Comparison of ENCODE assay signal across 14 cellular contexts in the genomic region with DNA sequence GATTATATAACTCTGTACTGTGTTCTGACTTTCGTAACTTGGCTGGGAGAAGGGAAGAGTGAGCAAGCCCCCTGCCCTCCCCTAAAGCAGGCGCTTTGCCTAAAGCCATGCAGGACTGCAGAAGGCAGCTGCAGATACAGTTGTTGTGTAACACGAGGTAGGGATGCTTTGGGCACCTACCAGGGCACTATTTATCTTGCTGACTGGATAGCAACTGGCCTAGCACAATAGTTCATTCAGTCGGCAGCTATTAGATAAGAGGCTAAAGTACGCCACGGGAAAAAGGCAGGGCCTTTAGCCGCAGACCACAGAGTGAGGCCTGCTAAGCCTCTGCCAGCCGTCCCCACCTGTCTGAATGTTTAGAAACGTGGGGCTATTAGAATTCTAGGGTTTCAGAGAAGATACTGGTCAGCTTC.
DNase-seq lines count a peak whose midpoint lies in the region; ATAC-seq, FAIRE-seq and TF ChIP-seq lines count a peak whose summit lies in the region.
"Had no signal": no experiment of that assay in that cellular context is flagged by ENCODE, and none has a peak within 500 bp of the region (broad histone marks: within the 10 kb centered on the region; RNA-seq: fewer than 3 reads in every experiment).

No MANE protein-coding gene starts in this region.

- no peaks in the 10 kb centered on the region for H3K27me3 Mint-ChIP-seq in activated T-helper 17 cell treated with anti-CD3 and anti-CD28 coated beads, Interleukin-2, amount 50 U/mL, for 72 hours
- H3K27me3 Mint-ChIP-seq in CD8-positive, alpha-beta T cell (ENCODE audit: low read depth), result no peaks in the 10 kb centered on the region
- H3K27me3 Mint-ChIP-seq: B cell, T-cell had no signal

- ATAC-seq in activated T-helper 17 cell treated with anti-CD3 and anti-CD28 coated beads, Interleukin-2, amount 50 U/mL, for 72 hours (replicated peaks), result no peak
- ATAC-seq in CD8-positive, alpha-beta T cell, result no peak
- ATAC-seq: T-cell had no signal

- POLR2A ChIA-PET in CD8-positive, alpha-beta T cell (lab: Charles Lee), result no interaction called here

- H3K36me3 ChIP-seq in CD8-positive, alpha-beta T cell (ENCODE audit: insufficient read depth, low read length), result peaks cover 28% of the 10 kb centered on the region

- H3K9me3 Mint-ChIP-seq in activated T-helper 17 cell treated with anti-CD3 and anti-CD28 coated beads, Interleukin-2, amount 50 U/mL, for 72 hours, result no peaks in the 10 kb centered on the region
- no peaks in the 10 kb centered on the region for H3K9me3 Mint-ChIP-seq in CD8-positive, alpha-beta T cell
- H3K9me3 Mint-ChIP-seq: T-cell had no signal

- peaks cover 92% of the 10 kb centered on the region for H3K36me3 Mint-ChIP-seq in activated T-helper 17 cell treated with anti-CD3 and anti-CD28 coated beads, Interleukin-2, amount 50 U/mL, for 72 hours (ENCODE audit: low read depth)
- H3K36me3 Mint-ChIP-seq in CD8-positive, alpha-beta T cell, result peaks cover 80% of the 10 kb centered on the region

- no peaks in the 10 kb centered on the region for H3K4me1 ChIP-seq in CD8-positive, alpha-beta T cell (ENCODE audit: insufficient read depth, low read length)

- no peak overlapping the region for H3K27ac ChIP-seq in CD8-positive, alpha-beta T cell (ENCODE audit: low read depth, low read length)

- H3K4me3 Mint-ChIP-seq in activated T-helper 17 cell treated with anti-CD3 and anti-CD28 coated beads, Interleukin-2, amount 50 U/mL, for 72 hours, result no peak overlapping the region
- no peak overlapping the region for H3K4me3 Mint-ChIP-seq in CD8-positive, alpha-beta T cell
- H3K4me3 Mint-ChIP-seq: B cell, T-cell had no signal

- no peaks in the 10 kb centered on the region for H3K9me3 ChIP-seq in CD8-positive, alpha-beta T cell (ENCODE audit: low read length)

- peak; percentile 41 for FAIRE-seq in D721Med (lab: Jason Lieb, UNC)

- CTCF ChIA-PET in CD8-positive, alpha-beta T cell (lab: Charles Lee), result no interaction called here

- intact Hi-C loops in CD8-positive, alpha-beta T cell (cut with DNase I, micrococcal nuclease), result no loop called here

- TF ChIP-seq CTCF in D721Med (IDR thresholded peaks at IDR 0.05; ENCODE audit: insufficient read depth, missing control alignments), result no peak
- TF ChIP-seq CTCF in CD8-positive, alpha-beta T cell (IDR thresholded peaks at IDR 0.05), result no peak

- H3K27ac Mint-ChIP-seq in activated T-helper 17 cell treated with anti-CD3 and anti-CD28 coated beads, Interleukin-2, amount 50 U/mL, for 72 hours, result peak overlapping the region; percentile 5
- H3K27ac Mint-ChIP-seq in CD8-positive, alpha-beta T cell, result no peak overlapping the region
- H3K27ac Mint-ChIP-seq: B cell, T-cell had no signal

- no peak overlapping the region for H3K4me3 ChIP-seq in CD8-positive, alpha-beta T cell (ENCODE audit: low read depth, low read length)

- H3K4me1 Mint-ChIP-seq in activated T-helper 17 cell treated with anti-CD3 and anti-CD28 coated beads, Interleukin-2, amount 50 U/mL, for 72 hours, result peaks cover 9% of the 10 kb centered on the region
- H3K4me1 Mint-ChIP-seq in CD8-positive, alpha-beta T cell (ENCODE audit: low read depth), result no peaks in the 10 kb centered on the region
- H3K4me1 Mint-ChIP-seq: B cell had no signal

- H3K27me3 ChIP-seq in CD8-positive, alpha-beta T cell (ENCODE audit: insufficient read depth, low read length), result no peaks in the 10 kb centered on the region

- DNase-seq in D721Med (ENCODE audit: insufficient read length, low spot score), result peak; percentile 22
- peak; percentile 79 for DNase-seq in islet precursor cell
- DNase-seq in renal cortical epithelial cell (ENCODE audit: low read depth), result peak; percentile 7
- no peak for DNase-seq in CD8-positive, alpha-beta T cell
- DNase-seq in activated CD8-positive, alpha-beta memory T cell treated with anti-CD3 and anti-CD28 coated beads for 24 hours, result no peak
- no peak for DNase-seq in stimulated activated CD8-positive, alpha-beta memory T cell treated with anti-CD3 and anti-CD28 coated beads, Interleukin-4, amount 100 ng/mL, for 48 hours
- no peak for DNase-seq in dedifferentiated amniotic fluid mesenchymal stem cell (ENCODE audit: extremely low spot score)
- DNase-seq: erythroblast; kidney glomerular epithelial cell; NCI-H524 treated with DMSO at 0.1 percent for 48 hours; stimulated activated naive CD4-positive, alpha-beta T cell treated with Interleukin-2 at 50 U/mL for 16 hours; T-cell had no signal

Comparison
In these comparisons a context has a peak if more than half of its experiments do, and no peak if none do; other contexts are left out.
1. DNase-seq: peak in D721Med (single experiment), islet precursor cell (single experiment) and renal cortical epithelial cell (single experiment); none in CD8-positive, alpha-beta T cell (0 of 7), activated CD8-positive, alpha-beta memory T cell treated with anti-CD3 and anti-CD28 coated beads for 24 hours (single experiment), stimulated activated CD8-positive, alpha-beta memory T cell treated with anti-CD3 and anti-CD28 coated beads, Interleukin-4, amount 100 ng/mL, for 48 hours (single experiment) and dedifferentiated amniotic fluid mesenchymal stem cell (single experiment).